21 cellular contexts compared by ENCODE assay signal in the genomic region with DNA sequence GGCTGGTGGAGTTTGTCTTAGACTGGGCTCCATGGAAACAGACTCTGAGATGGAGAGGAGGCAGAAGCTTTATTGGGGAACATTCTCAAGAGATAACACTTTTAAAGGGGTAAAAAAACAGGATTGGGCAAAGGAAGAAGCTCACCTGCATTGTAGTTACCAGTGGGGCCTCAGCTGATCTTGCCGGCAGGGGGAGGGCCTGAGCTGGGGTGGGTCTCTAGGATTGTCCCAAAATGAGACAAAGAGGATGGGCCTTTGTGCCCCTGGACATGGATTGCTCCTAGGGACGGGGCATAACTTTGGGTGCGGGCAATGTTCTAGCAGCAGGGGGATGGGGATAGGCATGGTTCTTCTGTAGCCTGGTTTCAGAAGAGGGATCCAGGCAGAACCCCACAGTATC.
"Had no signal": no experiment of that assay in that cellular context is flagged by ENCODE, and none has a peak within 500 bp of the region (broad histone marks: within the 10 kb centered on the region; RNA-seq: fewer than 3 reads in every experiment).

No MANE protein-coding gene starts in this region.

- H3K27ac ChIP-seq: adrenal gland, breast epithelium, gastrocnemius medialis, left ventricle myocardium inferior, prostate gland, right atrium auricular region, tibial artery, WERI-Rb-1 had no signal

- ATAC-seq: activated naive CD4-positive, alpha-beta T cell treated with anti-CD3 and anti-CD28 coated beads, Interleukin-2, amount 50 U/mL, for 72 hours; esophagus mucosa; gastrocnemius medialis; stimulated activated naive CD8-positive, alpha-beta T cell treated with anti-CD3 and anti-CD28 coated beads, Interleukin-15, Interleukin-2, amounts not matched to agents 100 U/mL and 50 U/mL, for 24 hours had no signal

- H3K36me3 ChIP-seq: adrenal gland, breast epithelium, gastrocnemius medialis, left ventricle myocardium inferior, prostate gland, right atrium auricular region, WERI-Rb-1 had no signal

- H3K27me3 ChIP-seq: adrenal gland, breast epithelium, gastrocnemius medialis, right atrium auricular region, tibial artery had no signal

- H3K4me3 ChIP-seq: adrenal gland, breast epithelium, gastrocnemius medialis, left ventricle myocardium inferior, prostate gland, right atrium auricular region, tibial artery had no signal

- DNase-seq: activated CD4-positive, alpha-beta T cell treated with anti-CD3 and anti-CD28 coated beads for 1 hour; activated CD8-positive, alpha-beta memory T cell treated with anti-CD3 and anti-CD28 coated beads for 24 hours; activated gamma-delta T cell; adrenal gland; cerebellar nuclear complex; effector CD8-positive, alpha-beta T cell; gastrocnemius medialis; head of caudate nucleus; kidney glomerular epithelial cell; left ventricle myocardium inferior; mammary epithelial cell; stimulated activated CD4-positive, alpha-beta T cell treated with anti-CD3 and anti-CD28 coated beads, Interleukin-2, amount 100 ng/mL, for 24 hours; stimulated activated naive CD8-positive, alpha-beta T cell treated with anti-CD3 and anti-CD28 coated beads, Interleukin-15, Interleukin-2, amounts not matched to agents 100 U/mL and 50 U/mL, for 24 hours; substantia nigra; tibial artery; WERI-Rb-1 had no signal
